18 cellular contexts compared by ENCODE assay signal in genomic region chr20:63011798-63012197, GRCh38. TPM values are rescaled to one million over a fixed set of nuclear protein-coding genes. Genes with fewer than 3 reads are reported as not detected.
DNase-seq lines count a peak whose midpoint lies in the region; ATAC-seq, FAIRE-seq and TF ChIP-seq lines count a peak whose summit lies in the region.
"Had no signal": no experiment of that assay in that cellular context is flagged by ENCODE, and none has a peak within 500 bp of the region (broad histone marks: within the 10 kb centered on the region; RNA-seq: fewer than 3 reads in every experiment).

No MANE protein-coding gene starts in this region.

- no peak for FAIRE-seq in HepG2 (lab: Jason Lieb, UNC)
- FAIRE-seq in urothelium cell line (lab: Jason Lieb, UNC): no peak
- FAIRE-seq: endometrium had no signal

- no peak for ATAC-seq in HepG2
- no peak for ATAC-seq in activated naive CD4-positive, alpha-beta T cell treated with anti-CD3 and anti-CD28 coated beads, Interleukin-2, amount 50 U/mL, for 72 hours
- ATAC-seq: activated CD8-positive, alpha-beta memory T cell treated with anti-CD3 and anti-CD28 coated beads, Interleukin-2, amount 10 ng/mL, durations not matched to agents 7 days and 5 days; heart left ventricle; left colon had no signal

- 6% methylated on average over 3 of the region's 3 CpGs for WGBS in HepG2 (ENCODE audit: low lambda C conversion rate)

- H3K9ac ChIP-seq in HepG2 (ENCODE audit: insufficient read depth, low read depth, low read length): no peak overlapping the region

- TF ChIP-seq EP300 in HepG2 (IDR thresholded peaks at IDR 0.05; ENCODE audit: low read depth in 2 of 2, low read length in 2 of 2) (no peak), HepG2 (CRISPR knock-in tag; IDR thresholded peaks at IDR 0.05; ENCODE audit: borderline replicate concordance) (no peak)

- peak; percentile 7 for DNase-seq in NCI-H2196 (lab: John Stamatoyannopoulos, UW; ENCODE audit: unreplicated experiment)
- no peak for DNase-seq in NCI-H2196 treated with DMSO at 0.1 percent for 48 hours (lab: John Stamatoyannopoulos, UW; ENCODE audit: unreplicated experiment)
- peak; percentile 94 for DNase-seq in MG63
- peak; percentile 13 for DNase-seq in OCI-M1 (lab: John Stamatoyannopoulos, UW)
- no peak for DNase-seq in HepG2 (ENCODE audit: low spot score)
- DNase-seq in urothelium cell line (ENCODE audit: low spot score): no peak
- no peak for DNase-seq in activated naive CD4-positive, alpha-beta T cell treated with anti-CD3 and anti-CD28 coated beads, Interleukin-2, amount 50 U/mL, for 72 hours (ENCODE audit: low spot score in 2 of 2)
- no peak for DNase-seq in GDM1 (lab: John Stamatoyannopoulos, UW)
- DNase-seq: activated CD8-positive, alpha-beta memory T cell treated with anti-CD3 and anti-CD28 coated beads, Interleukin-2, amount 10 ng/mL, durations not matched to agents 7 days and 5 days; activated naive CD8-positive, alpha-beta T cell treated with anti-CD3 and anti-CD28 coated beads for 36 hours; central memory CD4-positive, alpha-beta T cell; heart left ventricle; left colon; stimulated activated CD4-positive, alpha-beta T cell treated with anti-CD3 and anti-CD28 coated beads, Interleukin-2, amount 100 ng/mL, for 24 hours; WERI-Rb-1 had no signal

- H4K20me1 ChIP-seq in HepG2 (ENCODE audit: insufficient read depth, low read length): peaks cover 10% of the 10 kb centered on the region; the same call in 1 of the 2 replicates

- in situ Hi-C loops in HepG2 (cut with HindIII; ENCODE audit: extremely low pct_ligation_motif_present, low pct_unique_long_range_greater_than_20kb): loop anchor here (5.0 kb wide), 1 partner anchor 139 kb away; no protein-coding TSS in a partner anchor

- CTCF ChIA-PET in HepG2 (lab: Yijun Ruan, JAX; ENCODE audit: low intra/inter-chr PET ratio, low total read pairs): no interaction called here

- TF ChIP-seq RAD21 in HepG2 (CRISPR knock-in tag; IDR thresholded peaks at IDR 0.05): no peak

- H3K9me3 ChIP-seq in MG63 (peaks cover 13% of the 10 kb centered on the region), HepG2 (ENCODE audit: low read length) (peaks cover 8% of the 10 kb centered on the region; the same call in 1 of the 2 replicates)

- TF ChIP-seq CTCF in HepG2 (CRISPR knock-in tag; IDR thresholded peaks at IDR 0.05): no peak

- no peak overlapping the region for H3K27ac ChIP-seq in HepG2 (ENCODE audit: extremely low read length, insufficient read depth, low read length)
- H3K27ac ChIP-seq: heart left ventricle, SK-N-MC, WERI-Rb-1 had no signal

- H3K27me3 ChIP-seq in MG63 (peaks cover 38% of the 10 kb centered on the region), HepG2 (ENCODE audit: control insufficient read depth in 1 of 2, insufficient read depth in 2 of 2, low read length in 2 of 2) (peaks cover 41 to 96% of the 10 kb centered on the region in 2 experiments)

- no peak overlapping the region for H3K27ac Mint-ChIP-seq in activated naive CD4-positive, alpha-beta T cell treated with anti-CD3 and anti-CD28 coated beads, Interleukin-2, amount 50 U/mL, for 72 hours
- H3K27ac Mint-ChIP-seq: activated CD8-positive, alpha-beta memory T cell treated with anti-CD3 and anti-CD28 coated beads, Interleukin-2, amount 10 ng/mL, durations not matched to agents 7 days and 5 days; activated naive CD8-positive, alpha-beta T cell treated with anti-CD3 and anti-CD28 coated beads for 36 hours; type B pancreatic cell had no signal

- intact Hi-C loops in HepG2 (cut with micrococcal nuclease; ENCODE audit: unreplicated experiment): no loop called here

- TF ChIP-seq POLR2A in HepG2 (IDR thresholded peaks at IDR 0.05; ENCODE audit: insufficient read depth in 1 of 2, low read depth in 2 of 2, low read length in 2 of 2): no peak

- H3K4me1 ChIP-seq in HepG2 (ENCODE audit: insufficient read depth, low read length): peaks cover 20% of the 10 kb centered on the region

- no TSS peak for BruUV-seq in HepG2 (replicated peaks; lab: Mats Ljungman, UMichigan)

- H2AFZ ChIP-seq in HepG2 (ENCODE audit: low read length): no peak overlapping the region

- no peak overlapping the region for H3K4me2 ChIP-seq in HepG2 (ENCODE audit: low read depth, low read length)

- POLR2A ChIA-PET in HepG2 (lab: Yijun Ruan, JAX): interaction anchor here (1.7 kb wide), 1 partner anchor 41 kb away, joined by 4 read pairs; no protein-coding TSS in a partner anchor

- H3K36me3 ChIP-seq in MG63 (no peaks in the 10 kb centered on the region), HepG2 (replicated peaks in 1 of 2; ENCODE audit: control insufficient read depth in 1 of 2, insufficient read depth in 2 of 2, low read length in 2 of 2) (no peaks in the 10 kb centered on the region)
- H3K36me3 ChIP-seq: heart left ventricle, WERI-Rb-1 had no signal

- H3K79me2 ChIP-seq in HepG2 (ENCODE audit: insufficient read depth, low read length): no peaks in the 10 kb centered on the region

- H3K36me3 Mint-ChIP-seq in activated naive CD4-positive, alpha-beta T cell treated with anti-CD3 and anti-CD28 coated beads, Interleukin-2, amount 50 U/mL, for 72 hours: peaks cover 15 to 21% of the 10 kb centered on the region in 2 donors
- H3K36me3 Mint-ChIP-seq: type B pancreatic cell had no signal

- H3K4me3 ChIP-seq in MG63 (no peak overlapping the region), HepG2 (replicated peaks in 1 of 3; ENCODE audit: insufficient read depth in 1 of 3, low read depth in 2 of 3, low read length in 3 of 3) (no peak overlapping the region)
- H3K4me3 ChIP-seq: heart left ventricle, SK-N-MC had no signal

- peaks cover 8 to 13% of the 10 kb centered on the region in 2 donors for H3K9me3 Mint-ChIP-seq in activated naive CD4-positive, alpha-beta T cell treated with anti-CD3 and anti-CD28 coated beads, Interleukin-2, amount 50 U/mL, for 72 hours

TF ChIP-seq in HepG2, 621 proteins besides CTCF, POLR2A, EP300 and RAD21 (continues in another document):
- TF ChIP-seq EZH2 (conservative IDR thresholded peaks at IDR 0.05; ENCODE audit: low read depth, low read length) (0 out of 2 replicates have a peak, but pooled peaks have one; percentile 34), TCF7L2 (IDR thresholded peaks at IDR 0.05; ENCODE audit: low read depth, low read length) (no peak), HHEX (CRISPR knock-in tag; IDR thresholded peaks at IDR 0.05) (no peak)

RNA-seq across cellular contexts. Expression of gene BHLHE23, which starts 5.0 kb away (rescaled TPM):
- total RNA-seq in MG63 (2014; rRNA removed; shearing (Covaris generic); ENCODE audit: low replicate concordance): not detected in 2 replicates
- total RNA-seq in HepG2 (2016; rRNA removed; fragmentation: Illumina TruSeq; extraction: Trizol): not detected in 2 replicates
- total RNA-seq in HepG2 (2016; cell fraction: cytosol; rRNA removed; fragmentation: Illumina TruSeq; extraction: Trizol; ENCODE audit: low read depth): not detected in 2 replicates
- not detected in 2 replicates for total RNA-seq in HepG2 (2016; cell fraction: insoluble cytoplasmic fraction; rRNA removed; fragmentation: Illumina TruSeq; extraction: Trizol)
- not detected in 2 replicates for total RNA-seq in HepG2 (2016; cell fraction: membrane; rRNA removed; fragmentation: Illumina TruSeq; extraction: Trizol)
- not detected in 2 replicates for total RNA-seq in HepG2 (2016; cell fraction: nucleus; rRNA removed; fragmentation: Illumina TruSeq; extraction: Trizol)
- polyA plus RNA-seq in HepG2 (2011; rRNA removed): not detected in 2 replicates
- polyA plus RNA-seq in HepG2 (2011; cell fraction: cytosol; rRNA removed): not detected in 2 replicates
- not detected in 2 replicates for polyA plus RNA-seq in HepG2 (2011; cell fraction: nucleus; rRNA removed)
- polyA plus RNA-seq in HepG2 (2012): not detected in 2 replicates
- polyA plus RNA-seq in HepG2 (2016; cell fraction: cytosol; fragmentation: Illumina TruSeq; extraction: Trizol; ENCODE audit: low read depth): not detected in 2 replicates
- not detected in 2 replicates for polyA plus RNA-seq in HepG2 (2016; cell fraction: insoluble cytoplasmic fraction; fragmentation: Illumina TruSeq; extraction: Trizol; ENCODE audit: low read depth)
- polyA plus RNA-seq in HepG2 (2016; cell fraction: membrane; fragmentation: Illumina TruSeq; extraction: Trizol; ENCODE audit: low read depth): not detected in 2 replicates
- polyA plus RNA-seq in HepG2 (2016; cell fraction: nucleus; fragmentation: Illumina TruSeq; extraction: Trizol; ENCODE audit: insufficient read depth, low read depth): not detected in 2 replicates
- polyA minus RNA-seq in HepG2 (2011; rRNA and poly(A)+ RNA removed; ENCODE audit: low replicate concordance): not detected in 2 replicates
- not detected in 2 replicates for polyA minus RNA-seq in HepG2 (2011; cell fraction: cytosol; rRNA and poly(A)+ RNA removed)
- not detected in 2 replicates for polyA minus RNA-seq in HepG2 (2011; cell fraction: nucleus; rRNA and poly(A)+ RNA removed)
- not detected for total RNA-seq in activated naive CD4-positive, alpha-beta T cell treated with anti-CD3 and anti-CD28 coated beads, Interleukin-2, amount 50 U/mL, for 72 hours
- total RNA-seq: activated CD8-positive, alpha-beta memory T cell treated with anti-CD3 and anti-CD28 coated beads, Interleukin-2, amount 10 ng/mL, durations not matched to agents 7 days and 5 days; activated naive CD8-positive, alpha-beta T cell treated with anti-CD3 and anti-CD28 coated beads for 36 hours; heart left ventricle; left colon had no signal
- polyA plus RNA-seq: heart left ventricle had no signal

RNA-seq across cellular contexts. Expression of gene SLC17A9, which starts 59.3 kb away (rescaled TPM):
- total RNA-seq in MG63 (2014; rRNA removed; shearing (Covaris generic); ENCODE audit: low replicate concordance): not detected in 2 replicates
- total RNA-seq in HepG2 (2016; rRNA removed; fragmentation: Illumina TruSeq; extraction: Trizol): 33.6 and 110 TPM in 2 replicates
- total RNA-seq in HepG2 (2016; cell fraction: cytosol; rRNA removed; fragmentation: Illumina TruSeq; extraction: Trizol; ENCODE audit: low read depth): 27.1 and 27.6 TPM in 2 replicates
- 25.3 and 116 TPM in 2 replicates for total RNA-seq in HepG2 (2016; cell fraction: insoluble cytoplasmic fraction; rRNA removed; fragmentation: Illumina TruSeq; extraction: Trizol)
- total RNA-seq in HepG2 (2016; cell fraction: membrane; rRNA removed; fragmentation: Illumina TruSeq; extraction: Trizol): 36.6 and 38.0 TPM in 2 replicates
- 145 and 168 TPM in 2 replicates for total RNA-seq in HepG2 (2016; cell fraction: nucleus; rRNA removed; fragmentation: Illumina TruSeq; extraction: Trizol)
- polyA plus RNA-seq in HepG2 (2011; rRNA removed): 191 and 280 TPM in 2 replicates
- polyA plus RNA-seq in HepG2 (2011; cell fraction: cytosol; rRNA removed): 57.2 and 94.5 TPM in 2 replicates
- polyA plus RNA-seq in HepG2 (2011; cell fraction: nucleus; rRNA removed): 3,698 and 4,960 TPM in 2 replicates
- polyA plus RNA-seq in HepG2 (2012): 173 and 220 TPM in 2 replicates
- polyA plus RNA-seq in HepG2 (2016; cell fraction: cytosol; fragmentation: Illumina TruSeq; extraction: Trizol; ENCODE audit: low read depth): 16.5 and 18.1 TPM in 2 replicates
- 36.5 and 42.6 TPM in 2 replicates for polyA plus RNA-seq in HepG2 (2016; cell fraction: insoluble cytoplasmic fraction; fragmentation: Illumina TruSeq; extraction: Trizol; ENCODE audit: low read depth)
- polyA plus RNA-seq in HepG2 (2016; cell fraction: membrane; fragmentation: Illumina TruSeq; extraction: Trizol; ENCODE audit: low read depth): 30.7 and 32.6 TPM in 2 replicates
- 553 and 603 TPM in 2 replicates for polyA plus RNA-seq in HepG2 (2016; cell fraction: nucleus; fragmentation: Illumina TruSeq; extraction: Trizol; ENCODE audit: insufficient read depth, low read depth)
- polyA minus RNA-seq in HepG2 (2011; rRNA and poly(A)+ RNA removed; ENCODE audit: low replicate concordance): 0.07 and 195 TPM in 2 replicates
- polyA minus RNA-seq in HepG2 (2011; cell fraction: cytosol; rRNA and poly(A)+ RNA removed): 33.4 and 43.3 TPM in 2 replicates
- 176 and 196 TPM in 2 replicates for polyA minus RNA-seq in HepG2 (2011; cell fraction: nucleus; rRNA and poly(A)+ RNA removed)
- 10 to 100 TPM; 17.5 to 22.0 TPM for total RNA-seq in activated naive CD4-positive, alpha-beta T cell treated with anti-CD3 and anti-CD28 coated beads, Interleukin-2, amount 50 U/mL, for 72 hours

Comparison
In these comparisons a context has a peak if more than half of its experiments do, and no peak if none do; other contexts are left out.
1. DNase-seq: peak in NCI-H2196 (single experiment), MG63 (single experiment) and OCI-M1 (single experiment); none in NCI-H2196 treated with DMSO at 0.1 percent for 48 hours (single experiment), HepG2 (single experiment), urothelium cell line (single experiment), activated naive CD4-positive, alpha-beta T cell treated with anti-CD3 and anti-CD28 coated beads, Interleukin-2, amount 50 U/mL, for 72 hours (0 of 2) and GDM1 (single experiment).
2. RNA of gene SLC17A9, which starts 59.3 kb away (total RNA-seq): 25.3 to 168 TPM in HepG2 and 17.5 to 22.0 TPM in activated naive CD4-positive, alpha-beta T cell treated with anti-CD3 and anti-CD28 coated beads, Interleukin-2, amount 50 U/mL, for 72 hours; not detected in MG63; every median in the first group is over 10 times any median in the second.